ENCODE assay signal across 17 cellular contexts in the genomic region with DNA sequence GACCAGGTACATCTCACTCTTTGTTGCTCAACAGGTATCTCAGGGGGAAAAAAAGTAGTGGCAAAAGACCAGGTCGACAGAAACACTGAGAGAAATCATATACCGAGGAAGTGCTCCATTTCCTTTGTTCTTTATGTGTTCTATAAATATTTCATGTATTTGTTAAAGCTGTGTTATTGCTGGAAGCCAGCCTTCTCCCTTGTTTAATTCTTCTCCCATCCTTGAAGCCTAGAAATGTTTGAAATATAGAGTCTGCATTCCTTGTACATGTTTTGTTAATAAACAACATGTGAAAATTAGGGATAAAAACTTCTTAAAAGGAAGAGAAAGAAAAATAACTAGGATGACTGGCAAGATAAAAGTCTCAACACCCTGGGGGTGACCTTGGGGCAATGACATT.
DNase-seq lines count a peak whose midpoint lies in the region; TF ChIP-seq lines count a peak whose summit lies in the region.
"Had no signal": no experiment of that assay in that cellular context is flagged by ENCODE, and none has a peak within 500 bp of the region (broad histone marks: within the 10 kb centered on the region; RNA-seq: fewer than 3 reads in every experiment).

No MANE protein-coding gene starts in this region.

- peak; percentile 15 for DNase-seq in DMS153 treated with DMSO at 0.1 percent for 48 hours (lab: John Stamatoyannopoulos, UW; ENCODE audit: unreplicated experiment)
- DNase-seq in DMS153 (lab: John Stamatoyannopoulos, UW), result no peak
- peak; percentile 46 for DNase-seq in brain pericyte (ENCODE audit: low read depth, low spot score)
- DNase-seq in fibroblast of villous mesenchyme (ENCODE audit: low read depth), result peak; percentile 6
- DNase-seq in neuronal stem cell (ENCODE audit: low spot score), result no peak
- no peak for DNase-seq in mesendoderm
- no peak for DNase-seq in head of caudate nucleus
- no peak for DNase-seq in nucleus accumbens (lab: John Stamatoyannopoulos, UW)
- DNase-seq: Caco-2, DMS79 treated with DMSO at 0.1 percent for 48 hours, GDM1, NCI-H1436 treated with DMSO at 0.1 percent for 48 hours, NCI-H2081 treated with DMSO at 0.1 percent for 48 hours, NCI-H2227 treated with DMSO at 0.1 percent for 48 hours, NCI-H524 treated with DMSO at 0.1 percent for 48 hours, PC-9 had no signal

- H3K9me3 ChIP-seq in neuronal stem cell (replicated peaks in 1 of 2; ENCODE audit: control insufficient read depth in 2 of 2, insufficient read depth in 1 of 2, low read depth in 1 of 2, low read length in 2 of 2), result no peaks in the 10 kb centered on the region
- H3K9me3 ChIP-seq: Caco-2 had no signal

- TF ChIP-seq CTCF in fibroblast of villous mesenchyme (IDR thresholded peaks at IDR 0.05; ENCODE audit: insufficient read depth, low read depth, low read length), result no peak

- no peak overlapping the region for H3K23ac ChIP-seq in neuronal stem cell (ENCODE audit: low read depth, low read length, poor library complexity)
- no peak overlapping the region for H3K23ac ChIP-seq in mesendoderm (ENCODE audit: low read length)

- WGBS in neuronal stem cell (ENCODE audit: extremely low coverage in 2 of 2, insufficient read length in 2 of 2, insufficient replicate concordance in 1 of 2), 2 donors, result no CpG with 5 or more reads among the region's 2 CpGs
- WGBS in mesendoderm (ENCODE audit: extremely low coverage, insufficient coverage, low lambda C conversion rate), result no CpG with 5 or more reads among the region's 2 CpGs

- H3K27ac ChIP-seq in neuronal stem cell (replicated peaks; ENCODE audit: low read length) (no peak overlapping the region), mesendoderm (ENCODE audit: low read depth, low read length) (no peak overlapping the region)
- H3K27ac ChIP-seq: 22Rv1, PC-9 had no signal

- H3K4me3 ChIP-seq in fibroblast of villous mesenchyme (ENCODE audit: low read depth, low read length) (no peak overlapping the region), neuronal stem cell (ENCODE audit: low read length in 2 of 2) (no peak overlapping the region), mesendoderm (ENCODE audit: low read length) (no peak overlapping the region)
- H3K4me3 ChIP-seq: PC-9 had no signal

- H3K36me3 ChIP-seq in neuronal stem cell (replicated peaks in 1 of 2; ENCODE audit: control insufficient read depth in 2 of 2, insufficient read depth in 2 of 2, low read length in 2 of 2), result no peaks in the 10 kb centered on the region
- H3K36me3 ChIP-seq in mesendoderm (ENCODE audit: control insufficient read depth, insufficient read depth, low read length), result no peaks in the 10 kb centered on the region

- no peak overlapping the region for H2AK5ac ChIP-seq in neuronal stem cell (ENCODE audit: low read depth, low read length)
- no peak overlapping the region for H2AK5ac ChIP-seq in mesendoderm (ENCODE audit: low read length)

- no peak overlapping the region for H3K56ac ChIP-seq in mesendoderm (ENCODE audit: low read length)

- H2BK5ac ChIP-seq in neuronal stem cell (ENCODE audit: low read length), result no peak overlapping the region
- no peak overlapping the region for H2BK5ac ChIP-seq in mesendoderm (ENCODE audit: low read length)

- H4K8ac ChIP-seq in neuronal stem cell (ENCODE audit: low read depth, low read length) (no peak overlapping the region), mesendoderm (ENCODE audit: low read depth, low read length) (no peak overlapping the region)

- H3K4me1 ChIP-seq in neuronal stem cell (ENCODE audit: control insufficient read depth in 2 of 2, insufficient read depth in 1 of 2, low read depth in 1 of 2, low read length in 2 of 2) (no peaks in the 10 kb centered on the region), mesendoderm (ENCODE audit: control insufficient read depth, low read depth, low read length) (no peaks in the 10 kb centered on the region)

- no peak overlapping the region for H2BK15ac ChIP-seq in neuronal stem cell (ENCODE audit: low read length)
- H2BK15ac ChIP-seq in mesendoderm (replicated peaks; ENCODE audit: low read depth), result no peak overlapping the region

- H2BK120ac ChIP-seq in neuronal stem cell (ENCODE audit: low read depth, low read length), result no peak overlapping the region
- H2BK120ac ChIP-seq in mesendoderm (ENCODE audit: low read depth, low read length), result no peak overlapping the region

- H3K27me3 ChIP-seq in neuronal stem cell (ENCODE audit: control insufficient read depth in 3 of 3, insufficient read depth in 3 of 3, low read depth in 1 of 3, low read length in 3 of 3) (no peaks in the 10 kb centered on the region), mesendoderm (ENCODE audit: insufficient read depth, low read length, poor library complexity) (no peaks in the 10 kb centered on the region)

- no peak overlapping the region for H4K91ac ChIP-seq in neuronal stem cell (ENCODE audit: low read depth, low read length, poor library complexity)

- peak overlapping the region; percentile 19 for H2AFZ ChIP-seq in neuronal stem cell (ENCODE audit: low read length)
- H2AFZ ChIP-seq: PC-9 had no signal

- H3K14ac ChIP-seq in neuronal stem cell (ENCODE audit: low read length), result no peak overlapping the region

- H3K4me2 ChIP-seq in neuronal stem cell (ENCODE audit: insufficient read depth, low read length, poor library complexity, severe bottlenecking) (no peak overlapping the region), mesendoderm (ENCODE audit: low read length) (no peak overlapping the region)
- H3K4me2 ChIP-seq: PC-9 had no signal

- H3K4ac ChIP-seq in neuronal stem cell (ENCODE audit: low read length), result no peak overlapping the region
- no peak overlapping the region for H3K4ac ChIP-seq in mesendoderm (ENCODE audit: low read depth, low read length)

- intact Hi-C loops in head of caudate nucleus (cut with DNase I), result no loop called here

- H2BK12ac ChIP-seq in neuronal stem cell (ENCODE audit: low read length), result no peak overlapping the region

- H3K79me1 ChIP-seq in neuronal stem cell (ENCODE audit: low read depth, low read length) (no peaks in the 10 kb centered on the region), mesendoderm (ENCODE audit: low read length) (no peaks in the 10 kb centered on the region)

- H4K5ac ChIP-seq in mesendoderm (ENCODE audit: low read length), result no peak overlapping the region

- H3K9ac ChIP-seq in neuronal stem cell (ENCODE audit: low read depth, low read length, poor library complexity) (no peak overlapping the region), mesendoderm (ENCODE audit: low read length) (no peak overlapping the region)

- no peaks in the 10 kb centered on the region for H3K79me2 ChIP-seq in mesendoderm (ENCODE audit: control insufficient read depth, insufficient read depth, low read length)

- H3K18ac ChIP-seq in neuronal stem cell (ENCODE audit: low read length) (no peak overlapping the region), mesendoderm (ENCODE audit: low read length) (no peak overlapping the region)

Comparison
In these comparisons a context has a peak if more than half of its experiments do, and no peak if none do; other contexts are left out.
1. DNase-seq: peak in DMS153 treated with DMSO at 0.1 percent for 48 hours (single experiment), brain pericyte (single experiment) and fibroblast of villous mesenchyme (single experiment); none in DMS153 (single experiment), neuronal stem cell (single experiment), mesendoderm (single experiment), head of caudate nucleus (0 of 42) and nucleus accumbens (0 of 56).